ENCODE assay signal across 20 cellular contexts in the genomic region with DNA sequence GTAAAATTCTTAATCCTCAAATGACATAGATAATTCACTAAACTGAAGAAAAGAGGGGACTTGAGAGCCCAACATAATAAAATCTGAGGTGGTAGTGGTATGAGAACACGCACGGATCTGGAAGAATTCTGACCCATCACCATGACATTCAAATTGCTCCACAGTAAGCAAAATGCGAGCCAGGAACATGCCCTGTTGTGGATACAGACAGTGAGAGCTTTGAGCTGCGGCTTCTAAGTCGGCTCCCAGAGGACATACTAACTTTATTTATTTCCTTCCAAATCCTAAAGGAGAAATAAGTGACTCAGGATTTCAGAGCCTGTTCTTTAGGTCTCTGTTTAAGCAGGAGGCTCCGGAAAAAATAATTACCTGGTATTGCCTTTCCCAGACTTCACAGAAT.
DNase-seq lines count a peak whose midpoint lies in the region; ATAC-seq and TF ChIP-seq lines count a peak whose summit lies in the region.
"Had no signal": no experiment of that assay in that cellular context is flagged by ENCODE, and none has a peak within 500 bp of the region (broad histone marks: within the 10 kb centered on the region; RNA-seq: fewer than 3 reads in every experiment).

No MANE protein-coding gene starts in this region.

- H3K4me3 Mint-ChIP-seq in osteocyte (ENCODE audit: unreplicated experiment): no peak overlapping the region
- H3K4me3 Mint-ChIP-seq in activated naive CD8-positive, alpha-beta T cell treated with anti-CD3 and anti-CD28 coated beads for 36 hours: no peak overlapping the region
- H3K4me3 Mint-ChIP-seq: activated naive CD8-positive, alpha-beta T cell; activated T-cell treated with anti-CD3 and anti-CD28 coated beads, Interleukin-2, amount 50 U/mL, for 24 hours; CD8-positive, alpha-beta memory T cell; central memory CD8-positive, alpha-beta T cell; immature natural killer cell; natural killer cell treated with Interleukin-12 subunit alpha and Interleukin-12 subunit beta and Interleukin-15 and Interleukin-18, amount 100 ng/mL, for 72 hours; stimulated activated naive CD8-positive, alpha-beta T cell treated with anti-CD3 and anti-CD28 coated beads, Interleukin-15, Interleukin-2, amounts not matched to agents 100 ng/mL and 50 ng/mL, for 24 hours had no signal

- peaks cover 15% of the 10 kb centered on the region for H3K36me3 Mint-ChIP-seq in osteocyte (ENCODE audit: unreplicated experiment)
- peaks cover 25% of the 10 kb centered on the region for H3K36me3 Mint-ChIP-seq in activated naive CD8-positive, alpha-beta T cell treated with anti-CD3 and anti-CD28 coated beads for 36 hours

- H3K9me3 Mint-ChIP-seq in osteocyte (ENCODE audit: unreplicated experiment): no peaks in the 10 kb centered on the region
- H3K9me3 Mint-ChIP-seq in activated naive CD8-positive, alpha-beta T cell treated with anti-CD3 and anti-CD28 coated beads for 36 hours: no peaks in the 10 kb centered on the region
- H3K9me3 Mint-ChIP-seq: activated T-cell treated with anti-CD3 and anti-CD28 coated beads, Interleukin-2, amount 50 U/mL, for 24 hours; CD8-positive, alpha-beta memory T cell; central memory CD8-positive, alpha-beta T cell; immature natural killer cell; natural killer cell treated with Interleukin-12 subunit alpha and Interleukin-12 subunit beta and Interleukin-15 and Interleukin-18, amount 100 ng/mL, for 72 hours; stimulated activated naive CD8-positive, alpha-beta T cell treated with anti-CD3 and anti-CD28 coated beads, Interleukin-15, Interleukin-2, amounts not matched to agents 100 ng/mL and 50 ng/mL, for 24 hours had no signal

- DNase-seq in COLO829 (ENCODE audit: low spot score) (peak; percentile 50), amniotic epithelial cell (ENCODE audit: low read depth) (peak; percentile 89), fibroblast of mammary gland (ENCODE audit: low read depth) (peak; percentile 87), osteocyte (ENCODE audit: extremely low spot score, unreplicated experiment) (no peak), NCI-H510A (lab: John Stamatoyannopoulos, UW) (no peak)
- DNase-seq in activated naive CD8-positive, alpha-beta T cell treated with anti-CD3 and anti-CD28 coated beads for 36 hours: no peak
- DNase-seq: activated CD4-positive, alpha-beta T cell treated with anti-CD3 and anti-CD28 coated beads, Interleukin-2, amount 50 U/mL, for 48 hours; activated T-cell treated with anti-CD3 and anti-CD28 coated beads, Interleukin-2, amount 50 U/mL, for 24 hours; CD8-positive, alpha-beta memory T cell; EL; immature natural killer cell; NCI-H226; RPMI8226 had no signal

- peaks cover 37% of the 10 kb centered on the region for H3K4me1 Mint-ChIP-seq in osteocyte (ENCODE audit: unreplicated experiment)
- peaks cover under 1% of the 10 kb centered on the region for H3K4me1 Mint-ChIP-seq in activated naive CD8-positive, alpha-beta T cell treated with anti-CD3 and anti-CD28 coated beads for 36 hours
- H3K4me1 Mint-ChIP-seq: central memory CD8-positive, alpha-beta T cell had no signal

- TF ChIP-seq CTCF in fibroblast of mammary gland (conservative IDR thresholded peaks at IDR 0.05; ENCODE audit: control insufficient read depth, insufficient read depth, low read depth, low read length) (no peak), osteocyte (IDR thresholded peaks at IDR 0.05) (no peak)

- peak overlapping the region; percentile 92 for H3K27ac Mint-ChIP-seq in osteocyte (ENCODE audit: unreplicated experiment)
- H3K27ac Mint-ChIP-seq in activated naive CD8-positive, alpha-beta T cell treated with anti-CD3 and anti-CD28 coated beads for 36 hours: no peak overlapping the region
- H3K27ac Mint-ChIP-seq: activated naive CD8-positive, alpha-beta T cell; activated T-cell treated with anti-CD3 and anti-CD28 coated beads, Interleukin-2, amount 50 U/mL, for 24 hours; CD8-positive, alpha-beta memory T cell; immature natural killer cell; stimulated activated naive CD8-positive, alpha-beta T cell treated with anti-CD3 and anti-CD28 coated beads, Interleukin-15, Interleukin-2, amounts not matched to agents 100 ng/mL and 50 ng/mL, for 24 hours had no signal

- ATAC-seq in GM18868 (IDR thresholded peaks at IDR 0.05; ENCODE audit: unreplicated experiment) (no peak), GM19452 (IDR thresholded peaks at IDR 0.05; ENCODE audit: unreplicated experiment) (no peak)
- ATAC-seq: HCT116; natural killer cell treated with Interleukin-12 subunit alpha and Interleukin-12 subunit beta and Interleukin-15 and Interleukin-18, amount 100 ng/mL, for 72 hours had no signal

- no peak overlapping the region for H3K4me3 ChIP-seq in fibroblast of mammary gland (ENCODE audit: control insufficient read depth, low read depth, low read length)

- H3K27me3 Mint-ChIP-seq in osteocyte (ENCODE audit: unreplicated experiment): no peaks in the 10 kb centered on the region
- no peaks in the 10 kb centered on the region for H3K27me3 Mint-ChIP-seq in activated naive CD8-positive, alpha-beta T cell treated with anti-CD3 and anti-CD28 coated beads for 36 hours
- H3K27me3 Mint-ChIP-seq: activated naive CD8-positive, alpha-beta T cell; activated T-cell treated with anti-CD3 and anti-CD28 coated beads, Interleukin-2, amount 50 U/mL, for 24 hours; CD8-positive, alpha-beta memory T cell; central memory CD8-positive, alpha-beta T cell; natural killer cell treated with Interleukin-12 subunit alpha and Interleukin-12 subunit beta and Interleukin-15 and Interleukin-18, amount 100 ng/mL, for 72 hours; stimulated activated naive CD8-positive, alpha-beta T cell treated with anti-CD3 and anti-CD28 coated beads, Interleukin-15, Interleukin-2, amounts not matched to agents 100 ng/mL and 50 ng/mL, for 24 hours had no signal

Comparison
In these comparisons a context has a peak if more than half of its experiments do, and no peak if none do; other contexts are left out.
1. DNase-seq: peak in COLO829 (single experiment), amniotic epithelial cell (single experiment) and fibroblast of mammary gland (single experiment); none in osteocyte (single experiment), activated naive CD8-positive, alpha-beta T cell treated with anti-CD3 and anti-CD28 coated beads for 36 hours (single experiment) and NCI-H510A (single experiment).